Comparison of ENCODE assay signal across 8 cellular contexts in genomic region chr7:107725138-107725740, GRCh38.
DNase-seq lines count a peak whose midpoint lies in the region; ATAC-seq lines count a peak whose summit lies in the region.

No MANE protein-coding gene starts in this region.

- peak; percentile 51 for DNase-seq in activated gamma-delta T cell treated with Interleukin-2 at 50 U/mL for 16 hours
- no peak for DNase-seq in activated gamma-delta T cell (lab: John Stamatoyannopoulos, UW)
- peak; percentile 46 for DNase-seq in NCI-H1092 (lab: John Stamatoyannopoulos, UW)
- DNase-seq in T-helper 9 cell = peak; percentile 25
- DNase-seq in dedifferentiated amniotic fluid mesenchymal stem cell (ENCODE audit: extremely low spot score) = peak; percentile 46
- peak; percentile 57 for DNase-seq in midbrain (lab: John Stamatoyannopoulos, UW)
- peak; percentile 86 for DNase-seq in superior temporal gyrus (ENCODE audit: extremely low spot score)

- no peak for ATAC-seq in GM18870 (IDR thresholded peaks at IDR 0.05; ENCODE audit: unreplicated experiment)
